In genomic region chr6:17469006-17469972, GRCh38 we compare ENCODE assay signal across 12 cellular contexts.
A peak's percentile ranks its signal among the peaks of the same experiment; 100 is the strongest.
DNase-seq lines count a peak whose midpoint lies in the region; ATAC-seq, FAIRE-seq and TF ChIP-seq lines count a peak whose summit lies in the region.
"Had no signal": no experiment of that assay in that cellular context is flagged by ENCODE, and none has a peak within 500 bp of the region (broad histone marks: within the 10 kb centered on the region; RNA-seq: fewer than 3 reads in every experiment).

No MANE protein-coding gene starts in this region.

- DNase-seq in ELR (ENCODE audit: low read depth), result peak; percentile 4
- DNase-seq in SHP77 treated with DMSO at 0.1 percent for 48 hours (lab: John Stamatoyannopoulos, UW), result peak; percentile 12
- DNase-seq in fibroblast of peridontal ligament (ENCODE audit: extremely low read depth), result peak; percentile 48
- no peak for DNase-seq in prostate gland (ENCODE audit: low spot score)
- no peak for DNase-seq in NCI-H1417 (lab: John Stamatoyannopoulos, UW)
- DNase-seq in 8988T, result no peak
- DNase-seq in small intestine, result no peak
- DNase-seq: activated CD8-positive, alpha-beta T cell treated with anti-CD3 and anti-CD28 coated beads, Interleukin-2, amount 10 ng/mL, durations not matched to agents 7 days and 5 days; activated naive CD8-positive, alpha-beta T cell treated with anti-CD3 and anti-CD28 coated beads for 36 hours; NCI-H1694 treated with DMSO at 0.1 percent for 48 hours; ovary had no signal

- TF ChIP-seq CTCF in prostate gland (IDR thresholded peaks at IDR 0.05), result peak in 3 of 4 experiments; percentile 31 to 60 (median 32)

- H3K9me3 ChIP-seq in prostate gland (no peaks in the 10 kb centered on the region), small intestine (ENCODE audit: control insufficient read depth, low read depth) (no peaks in the 10 kb centered on the region)
- H3K9me3 ChIP-seq: ovary had no signal

- no peaks in the 10 kb centered on the region for H3K4me1 ChIP-seq in prostate gland (replicated peaks)
- H3K4me1 ChIP-seq in small intestine (ENCODE audit: control insufficient read depth in 2 of 2, insufficient read depth in 1 of 2, low read depth in 1 of 2, low read length in 1 of 2), result peaks cover 4 to 5% of the 10 kb centered on the region in 2 donors

- H3K27ac ChIP-seq in prostate gland, result peak overlapping the region in 1 of 2 donors; percentile 28
- H3K27ac ChIP-seq in small intestine (ENCODE audit: low read depth in 1 of 2, low read length in 1 of 2), result no peak overlapping the region
- H3K27ac ChIP-seq: ovary had no signal

- H3K4me3 ChIP-seq in prostate gland (no peak overlapping the region), small intestine (ENCODE audit: low read depth in 1 of 2, low read length in 2 of 2) (no peak overlapping the region)
- H3K4me3 ChIP-seq: ovary had no signal

- WGBS in prostate gland, result 68% methylated on average over 12 of the region's 12 CpGs
- 67 to 87% (median 82%) methylated on average over 12 of the region's 12 CpGs for WGBS in small intestine, 3 donors

- TF ChIP-seq POLR2A in prostate gland (IDR thresholded peaks at IDR 0.05) (no peak), GM18505 (IDR thresholded peaks at IDR 0.05; ENCODE audit: borderline replicate concordance, extremely low read depth, insufficient read depth, insufficient read length) (no peak)

- no peak for ATAC-seq in GM18505 (IDR thresholded peaks at IDR 0.05; ENCODE audit: unreplicated experiment)
- ATAC-seq: activated CD8-positive, alpha-beta T cell treated with anti-CD3 and anti-CD28 coated beads, Interleukin-2, amount 10 ng/mL, durations not matched to agents 7 days and 5 days had no signal

- intact Hi-C loops in prostate gland (cut with DNase I), result loop anchor here (2.0 to 10.0 kb wide), 2 partner anchors 116 to 314 kb away; no protein-coding TSS in a partner anchor

- no peaks in the 10 kb centered on the region for H3K27me3 ChIP-seq in prostate gland (replicated peaks; ENCODE audit: insufficient read depth)
- no peaks in the 10 kb centered on the region for H3K27me3 ChIP-seq in small intestine (ENCODE audit: control insufficient read depth in 2 of 2, insufficient read depth in 2 of 2, low read length in 2 of 2)
- H3K27me3 ChIP-seq: ovary had no signal

- FAIRE-seq in small intestine (lab: Jason Lieb, UNC), result no peak

- H3K36me3 ChIP-seq in prostate gland (no peaks in the 10 kb centered on the region), small intestine (ENCODE audit: control insufficient read depth in 2 of 2, insufficient read depth in 2 of 2, low read length in 2 of 2) (no peaks in the 10 kb centered on the region)
- H3K36me3 ChIP-seq: ovary had no signal

Comparison
In these comparisons a context has a peak if more than half of its experiments do, and no peak if none do; other contexts are left out.
1. DNase-seq: peak in ELR (single experiment), SHP77 treated with DMSO at 0.1 percent for 48 hours (single experiment) and fibroblast of peridontal ligament (single experiment); none in prostate gland (single experiment), NCI-H1417 (0 of 3), 8988T (single experiment) and small intestine (single experiment).